Comparison of ENCODE assay signal across 22 cellular contexts in the genomic region with DNA sequence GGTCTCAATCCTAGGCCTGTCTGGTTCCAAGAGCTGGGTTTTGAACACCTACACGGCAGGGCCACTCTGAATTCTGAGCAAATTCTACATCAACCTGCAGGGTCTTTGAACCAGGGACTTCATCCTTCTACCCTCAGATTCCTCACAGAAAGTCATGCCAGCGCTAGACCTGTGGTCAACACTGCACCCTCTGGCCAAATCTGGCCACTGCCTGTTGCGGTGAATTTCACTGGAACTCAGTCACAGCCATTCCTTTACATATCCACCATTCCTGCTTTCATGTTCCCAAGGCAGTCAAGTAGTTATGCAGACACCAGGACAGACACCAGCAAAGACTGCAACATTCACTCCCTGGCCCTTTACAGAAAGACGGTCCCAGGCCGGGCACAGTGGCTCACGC.
DNase-seq lines count a peak whose midpoint lies in the region; TF ChIP-seq lines count a peak whose summit lies in the region.
"Had no signal": no experiment of that assay in that cellular context is flagged by ENCODE, and none has a peak within 500 bp of the region (broad histone marks: within the 10 kb centered on the region; RNA-seq: fewer than 3 reads in every experiment).

No MANE protein-coding gene starts in this region.

- WGBS in esophagus muscularis mucosa: 99% methylated on average over 6 of the region's 6 CpGs

- intact Hi-C loops in esophagus muscularis mucosa (cut with DNase I): no loop called here

- peak; percentile 9 for TF ChIP-seq CTCF in HFF-Myc (IDR thresholded peaks at IDR 0.05; ENCODE audit: low read depth, low read length, missing control alignments)
- TF ChIP-seq CTCF in astrocyte of the spinal cord (IDR thresholded peaks at IDR 0.05; ENCODE audit: low read depth, low read length): peak; percentile 23
- peak; percentile 11 for TF ChIP-seq CTCF in fibroblast of villous mesenchyme (IDR thresholded peaks at IDR 0.05; ENCODE audit: insufficient read depth, low read depth, low read length)
- peak; percentile 28 for TF ChIP-seq CTCF in retinal pigment epithelial cell (conservative IDR thresholded peaks at IDR 0.05; ENCODE audit: low read depth, low read length)
- TF ChIP-seq CTCF in esophagus muscularis mucosa (IDR thresholded peaks at IDR 0.05): no peak
- no peak for TF ChIP-seq CTCF in RWPE1 (conservative IDR thresholded peaks at IDR 0.05; ENCODE audit: low read depth)

- H3K27me3 ChIP-seq in esophagus muscularis mucosa: peaks cover 0 to 28% (median 2%) of the 10 kb centered on the region in 4 donors
- H3K27me3 ChIP-seq: ascending aorta, pancreas had no signal

- CTCF ChIA-PET in RWPE1 (lab: Yijun Ruan, JAX): no interaction called here

- no peaks in the 10 kb centered on the region for H3K36me3 ChIP-seq in esophagus muscularis mucosa
- H3K36me3 ChIP-seq: ascending aorta, gastroesophageal sphincter, pancreas had no signal

- no peaks in the 10 kb centered on the region for H3K9me3 ChIP-seq in esophagus muscularis mucosa
- H3K9me3 ChIP-seq: ascending aorta, gastroesophageal sphincter, pancreas had no signal

- TF ChIP-seq POLR2A in esophagus muscularis mucosa (IDR thresholded peaks at IDR 0.05; ENCODE audit: low read depth): no peak

- POLR2A ChIA-PET in RWPE1 (lab: Yijun Ruan, JAX; ENCODE audit: low non-redundant PET): no interaction called here

- no peak for DNase-seq in HFF-Myc (ENCODE audit: extremely low read depth, low read depth)
- DNase-seq in astrocyte of the spinal cord (ENCODE audit: low read depth, low spot score): no peak
- no peak for DNase-seq in fibroblast of villous mesenchyme (ENCODE audit: low read depth)
- no peak for DNase-seq in retinal pigment epithelial cell (ENCODE audit: low read depth)
- DNase-seq in stimulated activated naive CD4-positive, alpha-beta T cell treated with Interleukin-2 at 50 U/mL for 16 hours (lab: John Stamatoyannopoulos, UW): no peak
- DNase-seq in esophagus muscularis mucosa (ENCODE audit: extremely low spot score): no peak
- no peak for DNase-seq in RWPE1 (ENCODE audit: low spot score)
- DNase-seq: activated naive CD4-positive, alpha-beta T cell treated with anti-CD3 and anti-CD28 coated beads, Interleukin-2, amount 50 U/mL, for 16 hours; activated T-cell treated with anti-CD3 and anti-CD28 coated beads, Interleukin-2, amount 50 U/mL, for 48 hours; CD8-positive, alpha-beta T cell; GF-D8; mammary epithelial cell; NCI-H1105 treated with DMSO at 0.1 percent for 48 hours; NCI-H510A treated with DMSO at 0.1 percent for 48 hours; pancreas; RPMI8226; stimulated activated CD4-positive, alpha-beta T cell treated with anti-CD3 and anti-CD28 coated beads, Interleukin-2, amount 100 ng/mL, for 24 hours; stimulated activated naive B cell treated with anti-CD40 and anti-IgM and Interleukin-4, amounts not matched to agents 10 μg/mL and 1 μg/mL and 100 μg/mL, for 72 hours; T-helper 9 cell had no signal

- H3K4me3 ChIP-seq in HFF-Myc (replicated peaks; ENCODE audit: low read depth, low read length) (no peak overlapping the region), astrocyte of the spinal cord (ENCODE audit: low read depth, low read length) (no peak overlapping the region), fibroblast of villous mesenchyme (ENCODE audit: low read depth, low read length) (no peak overlapping the region), retinal pigment epithelial cell (ENCODE audit: low read length) (no peak overlapping the region), esophagus muscularis mucosa (no peak overlapping the region)
- H3K4me3 ChIP-seq: ascending aorta, gastroesophageal sphincter, GM12878, pancreas had no signal

- no peak for TF ChIP-seq EP300 in esophagus muscularis mucosa (IDR thresholded peaks at IDR 0.05)

- in situ Hi-C loops in astrocyte of the spinal cord (cut with HindIII; ENCODE audit: low sequenced_read_pairs): no loop called here

- H3K4me1 ChIP-seq in esophagus muscularis mucosa: peaks cover 0 to 2% (median under 1%) of the 10 kb centered on the region in 4 donors
- H3K4me1 ChIP-seq: ascending aorta, gastroesophageal sphincter, pancreas had no signal

- H3K27ac ChIP-seq in esophagus muscularis mucosa (replicated peaks in 1 of 4): no peak overlapping the region
- no peak overlapping the region for H3K27ac ChIP-seq in RWPE1
- H3K27ac ChIP-seq: ascending aorta, gastroesophageal sphincter, pancreas had no signal

Comparison
In these comparisons a context has a peak if more than half of its experiments do, and no peak if none do; other contexts are left out.
1. CTCF ChIP-seq: peak in HFF-Myc (single experiment), astrocyte of the spinal cord (single experiment), fibroblast of villous mesenchyme (single experiment) and retinal pigment epithelial cell (single experiment); none in esophagus muscularis mucosa (0 of 3) and RWPE1 (single experiment).